9 cellular contexts compared by ENCODE assay signal in the genomic region with DNA sequence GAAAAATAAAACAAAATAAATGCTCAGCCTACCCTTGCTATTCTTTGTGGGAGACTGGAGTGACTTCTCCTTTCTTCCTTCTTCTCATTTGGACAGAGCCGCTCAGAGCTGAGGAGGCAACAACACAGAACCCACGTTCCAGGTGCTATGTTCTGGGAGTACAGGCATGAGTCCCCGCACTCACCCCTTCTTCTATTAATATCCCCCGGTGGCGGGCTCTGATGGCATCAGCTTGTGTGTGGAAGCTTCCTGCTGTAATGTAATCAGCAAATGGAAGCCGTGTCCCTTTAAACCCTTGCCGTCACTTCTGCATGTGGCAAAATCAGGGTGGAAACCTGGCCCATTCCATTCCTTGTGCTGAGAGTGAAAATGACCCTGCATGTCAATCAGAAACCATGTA.
"Had no signal": no experiment of that assay in that cellular context is flagged by ENCODE, and none has a peak within 500 bp of the region (broad histone marks: within the 10 kb centered on the region; RNA-seq: fewer than 3 reads in every experiment).

No MANE protein-coding gene starts in this region.

- H3K4me3 ChIP-seq: GM23248, GM23338, HAP-1 had no signal

- H3K9me3 ChIP-seq: HAP-1 had no signal

- H3K27ac ChIP-seq: GM23248 had no signal

- DNase-seq: GM23248, GOT3, H7, H9, HCEC 1CT, HFFc6 had no signal

- H3K36me3 ChIP-seq: HAP-1 had no signal

- H3K27ac Mint-ChIP-seq: GM23338, H9, HFFc6 had no signal

- H3K9me3 Mint-ChIP-seq: GM23338, H9 had no signal

- H3K4me1 Mint-ChIP-seq: GM23338, H9 had no signal

- ATAC-seq: GM23338, HCT116 had no signal

- H3K4me3 Mint-ChIP-seq: GM23338, H9, HFFc6 had no signal

- H3K4me1 ChIP-seq: HAP-1 had no signal
